13 cellular contexts compared by ENCODE assay signal in genomic region chr9:136796775-136797347, GRCh38. TPM values are rescaled to one million over a fixed set of nuclear protein-coding genes. Genes with fewer than 3 reads are reported as not detected.
DNase-seq lines count a peak whose midpoint lies in the region; TF ChIP-seq lines count a peak whose summit lies in the region.
"Not testable (repeated sequence)": the region's sequence is repeated elsewhere in the genome, so short reads cannot be mapped to it uniquely, and the experiment has no call there.
"Had no signal": no experiment of that assay in that cellular context is flagged by ENCODE, and none has a peak within 500 bp of the region (broad histone marks: within the 10 kb centered on the region; RNA-seq: fewer than 3 reads in every experiment).

No MANE protein-coding gene starts in this region.

- H3K27ac ChIP-seq in SK-N-MC (peak overlapping the region; percentile 59; the same call in 1 of the 2 replicates), neuronal stem cell (replicated peaks; ENCODE audit: low read length) (peak overlapping the region; percentile 68)

- not testable (repeated sequence) for H3K36me3 ChIP-seq in SK-N-MC (ENCODE audit: insufficient read depth, low read length)
- peaks cover 4 to 14% of the 10 kb centered on the region in 2 donors for H3K36me3 ChIP-seq in neuronal stem cell (replicated peaks in 1 of 2; ENCODE audit: control insufficient read depth in 2 of 2, insufficient read depth in 2 of 2, low read length in 2 of 2)

- not testable (repeated sequence) for H2BK15ac ChIP-seq in neuronal stem cell (ENCODE audit: low read length)

- not testable (repeated sequence) for H3K36me3 Mint-ChIP-seq in HFFc6 (ENCODE audit: low read depth); chondrocyte (ENCODE audit: low read depth)

- H3K9me3 ChIP-seq in SK-N-MC (ENCODE audit: low read depth, low read length); neuronal stem cell (replicated peaks in 1 of 2; ENCODE audit: control insufficient read depth in 2 of 2, insufficient read depth in 1 of 2, low read depth in 1 of 2, low read length in 2 of 2): not testable (repeated sequence)

- not testable (repeated sequence) for H2BK120ac ChIP-seq in neuronal stem cell (ENCODE audit: low read depth, low read length)

- WGBS in neuronal stem cell (ENCODE audit: extremely low coverage in 2 of 2, insufficient read length in 2 of 2, insufficient replicate concordance in 1 of 2), 2 donors, result no CpG with 5 or more reads among the region's 10 CpGs

- H3K4ac ChIP-seq in neuronal stem cell (ENCODE audit: low read length), result not testable (repeated sequence)

- H3K27me3 ChIP-seq in neuronal stem cell (ENCODE audit: control insufficient read depth in 3 of 3, insufficient read depth in 3 of 3, low read depth in 1 of 3, low read length in 3 of 3), result peaks cover 0 to 14% (median 5%) of the 10 kb centered on the region in 3 experiments

- peak overlapping the region; percentile 14; the same call in 1 of the 2 replicates for H3K4me3 ChIP-seq in SK-N-MC
- not testable (repeated sequence) for H3K4me3 ChIP-seq in neuronal stem cell (ENCODE audit: low read length in 2 of 2)

- not testable (repeated sequence) for H3K18ac ChIP-seq in neuronal stem cell (ENCODE audit: low read length)

- H4K91ac ChIP-seq in neuronal stem cell (ENCODE audit: low read depth, low read length, poor library complexity), result not testable (repeated sequence)

- H2AFZ ChIP-seq in neuronal stem cell (ENCODE audit: low read length), result not testable (repeated sequence)

- not testable (repeated sequence) for H2BK12ac ChIP-seq in neuronal stem cell (ENCODE audit: low read length)

- DNase-seq in HFFc6; SK-N-MC (ENCODE audit: low read depth, low spot score); chondrocyte (ENCODE audit: low spot score); neuronal stem cell (ENCODE audit: low spot score): not testable (repeated sequence)
- peak; percentile 89 for DNase-seq in islet precursor cell

- not testable (repeated sequence) for H3K4me2 ChIP-seq in neuronal stem cell (ENCODE audit: insufficient read depth, low read length, poor library complexity, severe bottlenecking)

- peak overlapping the region; percentile 17 for H3K14ac ChIP-seq in neuronal stem cell (ENCODE audit: low read length)

- not testable (repeated sequence) for TF ChIP-seq CTCF in HFFc6 (IDR thresholded peaks at IDR 0.05); chondrocyte (IDR thresholded peaks at IDR 0.05)

- H3K23ac ChIP-seq in neuronal stem cell (ENCODE audit: low read depth, low read length, poor library complexity), result not testable (repeated sequence)

- not testable (repeated sequence) for H3K4me3 Mint-ChIP-seq in HFFc6; chondrocyte (ENCODE audit: unreplicated experiment)

- peaks cover 35% of the 10 kb centered on the region for H3K27me3 Mint-ChIP-seq in HFFc6 (ENCODE audit: insufficient read depth)
- not testable (repeated sequence) for H3K27me3 Mint-ChIP-seq in chondrocyte (ENCODE audit: low read depth)

- not testable (repeated sequence) for H3K9ac ChIP-seq in SK-N-MC (ENCODE audit: insufficient read length); neuronal stem cell (ENCODE audit: low read depth, low read length, poor library complexity)

- H3K4me1 ChIP-seq in neuronal stem cell (ENCODE audit: control insufficient read depth in 2 of 2, insufficient read depth in 1 of 2, low read depth in 1 of 2, low read length in 2 of 2), result peaks cover 23 to 28% of the 10 kb centered on the region in 2 donors

- H3K27ac Mint-ChIP-seq in HFFc6 (peak overlapping the region; percentile 50; the same call in 1 of the 2 replicates), chondrocyte (ENCODE audit: unreplicated experiment) (peak overlapping the region; percentile 72)

- not testable (repeated sequence) for H2BK5ac ChIP-seq in neuronal stem cell (ENCODE audit: low read length)

- not testable (repeated sequence) for H2AK5ac ChIP-seq in neuronal stem cell (ENCODE audit: low read depth, low read length)

- not testable (repeated sequence) for H4K8ac ChIP-seq in neuronal stem cell (ENCODE audit: low read depth, low read length)

- H3K4me1 Mint-ChIP-seq in HFFc6 (ENCODE audit: low read depth) (peaks cover 31% of the 10 kb centered on the region), chondrocyte (ENCODE audit: low read depth) (peaks cover 37% of the 10 kb centered on the region)

- H3K9me3 Mint-ChIP-seq in HFFc6; chondrocyte (ENCODE audit: low read depth): not testable (repeated sequence)

- not testable (repeated sequence) for H3K79me1 ChIP-seq in neuronal stem cell (ENCODE audit: low read depth, low read length)

RNA-seq across cellular contexts. Expression of gene CCDC183, which starts 0.7 kb away (rescaled TPM):
- total RNA-seq in HFFc6 (2021; fragmentation: NEBNext Ultra II Directional; extraction: Animal tissue kit (Norgen Biotek cat#: 25700)), result under 1 TPM; 0.25 to 0.87 (median 0.34) TPM
- total RNA-seq in chondrocyte, result 0.62 to 1.5 TPM (median 1.4 TPM) in 3 replicates
- 2.7 TPM for polyA plus RNA-seq in neuronal stem cell (2013, experiment 1 of 2)
- polyA plus RNA-seq in neuronal stem cell (2013, experiment 2 of 2), result 2.7 TPM
- total RNA-seq: GM12878, HT1080 had no signal

RNA-seq across cellular contexts. Expression of gene TMEM141, which starts 5.7 kb away (rescaled TPM):
- total RNA-seq in HFFc6 (2021; fragmentation: NEBNext Ultra II Directional; extraction: Animal tissue kit (Norgen Biotek cat#: 25700)), result 10 to 100 TPM; 46.1 to 62.2 (median 52.6) TPM
- total RNA-seq in chondrocyte, result 31.2 to 40.0 TPM (median 32.5 TPM) in 3 replicates
- 30.7 TPM for polyA plus RNA-seq in neuronal stem cell (2013, experiment 1 of 2)
- 29.9 TPM for polyA plus RNA-seq in neuronal stem cell (2013, experiment 2 of 2)

RNA-seq across cellular contexts. Expression of gene RABL6, which starts 10.9 kb away (rescaled TPM):
- 10 to 100 TPM; 77.8 to 87.7 (median 84.0) TPM for total RNA-seq in HFFc6 (2021; fragmentation: NEBNext Ultra II Directional; extraction: Animal tissue kit (Norgen Biotek cat#: 25700))
- total RNA-seq in chondrocyte, result 61.5 to 71.8 TPM (median 62.2 TPM) in 3 replicates
- polyA plus RNA-seq in neuronal stem cell (2013, experiment 1 of 2), result 115 TPM
- 112 TPM for polyA plus RNA-seq in neuronal stem cell (2013, experiment 2 of 2)

RNA-seq across cellular contexts. Expression of gene LCN15, which starts 32.5 kb away (rescaled TPM):
- not detected for total RNA-seq in HFFc6 (2021; fragmentation: NEBNext Ultra II Directional; extraction: Animal tissue kit (Norgen Biotek cat#: 25700))
- total RNA-seq in chondrocyte, result not detected in 3 replicates
- polyA plus RNA-seq in neuronal stem cell (2013, experiment 1 of 2), result 0.03 TPM
- polyA plus RNA-seq in neuronal stem cell (2013, experiment 2 of 2), result 0.08 TPM
- total RNA-seq: activated CD8-positive, alpha-beta T cell treated with anti-CD3 and anti-CD28 coated beads for 36 hours; activated naive CD4-positive, alpha-beta T cell treated with anti-CD3 and anti-CD28 coated beads for 36 hours; gastrocnemius medialis; GM12878; HT1080; T-helper 2 cell treated with Interferon-gamma antibody and Interleukin-4, amounts not matched to agents 100 ng/mL and 5 ng/mL, for 36 hours had no signal

RNA-seq across cellular contexts. Expression of gene LCN8, which starts 38.8 kb away (rescaled TPM):
- total RNA-seq in HFFc6 (2021; fragmentation: NEBNext Ultra II Directional; extraction: Animal tissue kit (Norgen Biotek cat#: 25700)), result not detected
- total RNA-seq in chondrocyte, result not detected in 3 replicates
- not detected for polyA plus RNA-seq in neuronal stem cell (2013, experiment 1 of 2)
- polyA plus RNA-seq in neuronal stem cell (2013, experiment 2 of 2), result not detected
- total RNA-seq: activated CD8-positive, alpha-beta T cell treated with anti-CD3 and anti-CD28 coated beads for 36 hours; activated naive CD4-positive, alpha-beta T cell treated with anti-CD3 and anti-CD28 coated beads for 36 hours; gastrocnemius medialis; GM12878; H1; HT1080; left ventricle myocardium superior; T-helper 2 cell treated with Interferon-gamma antibody and Interleukin-4, amounts not matched to agents 100 ng/mL and 5 ng/mL, for 36 hours had no signal
- polyA plus RNA-seq: GM12878 had no signal
